In genomic region chr17:38584350-38584925, GRCh38 we compare ENCODE assay signal across 8 cellular contexts. TPM values are rescaled to one million over a fixed set of nuclear protein-coding genes. Genes with fewer than 3 reads are reported as not detected.
DNase-seq lines count a peak whose midpoint lies in the region; ATAC-seq and TF ChIP-seq lines count a peak whose summit lies in the region.

No MANE protein-coding gene starts in this region.

- no peak overlapping the region for H3K4me3 ChIP-seq in CD4-positive, alpha-beta memory T cell (ENCODE audit: low read length in 2 of 2)
- H3K4me3 ChIP-seq in Panc1 (ENCODE audit: low read depth in 2 of 2, low read length in 2 of 2) = 0 out of 4 replicates have a peak overlapping the region, but pooled peaks of 1 of the 2 experiments have one; percentile 18
- H3K4me3 ChIP-seq in fibroblast of the aortic adventitia (ENCODE audit: low read depth, low read length) = no peak overlapping the region
- no peak overlapping the region for H3K4me3 ChIP-seq in osteoblast (ENCODE audit: insufficient read depth, low read length)
- no peak overlapping the region for H3K4me3 ChIP-seq in uterus

- TF ChIP-seq CTCF in Panc1 (IDR thresholded peaks at IDR 0.05) = peak; percentile 91
- TF ChIP-seq CTCF in fibroblast of the aortic adventitia (IDR thresholded peaks at IDR 0.05; ENCODE audit: insufficient read depth, low read length) = peak; percentile 85
- TF ChIP-seq CTCF in osteoblast (IDR thresholded peaks at IDR 0.05; ENCODE audit: extremely low read depth, low read depth, low read length) = peak; percentile 93
- TF ChIP-seq CTCF in uterus (IDR thresholded peaks at IDR 0.05) = peak; percentile 81 to 86 (median 82)

- no peaks in the 10 kb centered on the region for H3K36me3 Mint-ChIP-seq in CD4-positive, alpha-beta memory T cell
- no peaks in the 10 kb centered on the region for H3K36me3 Mint-ChIP-seq in activated T-helper 17 cell treated with anti-CD3 and anti-CD28 coated beads, Interleukin-2, amount 50 U/mL, for 72 hours (ENCODE audit: low read depth)

- H3K27me3 Mint-ChIP-seq in CD4-positive, alpha-beta memory T cell = peaks cover 52 to 68% of the 10 kb centered on the region in 2 donors
- peaks cover 55% of the 10 kb centered on the region for H3K27me3 Mint-ChIP-seq in activated T-helper 17 cell treated with anti-CD3 and anti-CD28 coated beads, Interleukin-2, amount 50 U/mL, for 72 hours

- peaks cover 43% of the 10 kb centered on the region for H3K27me3 ChIP-seq in CD4-positive, alpha-beta memory T cell (ENCODE audit: insufficient read depth, low read length)
- H3K27me3 ChIP-seq in Panc1 (ENCODE audit: control insufficient read depth, insufficient read depth, low read length) (no peaks in the 10 kb centered on the region), osteoblast (ENCODE audit: insufficient read depth, low read length) (peaks cover 38% of the 10 kb centered on the region), uterus (no peaks in the 10 kb centered on the region)

- H3K4me1 Mint-ChIP-seq in CD4-positive, alpha-beta memory T cell = peaks cover 6 to 27% (median 12%) of the 10 kb centered on the region in 4 donors
- no peaks in the 10 kb centered on the region for H3K4me1 Mint-ChIP-seq in activated T-helper 17 cell treated with anti-CD3 and anti-CD28 coated beads, Interleukin-2, amount 50 U/mL, for 72 hours

- H3K27ac ChIP-seq in CD4-positive, alpha-beta memory T cell (ENCODE audit: low read depth, low read length) = no peak overlapping the region
- H3K27ac ChIP-seq in Panc1 (ENCODE audit: low read length) = no peak overlapping the region
- H3K27ac ChIP-seq in osteoblast (ENCODE audit: low read depth, low read length) = no peak overlapping the region
- no peak overlapping the region for H3K27ac ChIP-seq in uterus

- no peaks in the 10 kb centered on the region for H3K36me3 ChIP-seq in CD4-positive, alpha-beta memory T cell (ENCODE audit: insufficient read depth, low read length)
- H3K36me3 ChIP-seq in Panc1 (ENCODE audit: control insufficient read depth, insufficient read depth, low read length) (no peaks in the 10 kb centered on the region), osteoblast (ENCODE audit: insufficient read depth, low read length) (no peaks in the 10 kb centered on the region), uterus (no peaks in the 10 kb centered on the region)

- ATAC-seq in Panc1 (peak; percentile 90), GM19463 (IDR thresholded peaks at IDR 0.05; ENCODE audit: unreplicated experiment) (no peak)
- ATAC-seq in activated T-helper 17 cell treated with anti-CD3 and anti-CD28 coated beads, Interleukin-2, amount 50 U/mL, for 72 hours (replicated peaks) = peak; percentile 90

- peak overlapping the region in 1 of 8 donors; percentile 52 for H3K4me3 Mint-ChIP-seq in CD4-positive, alpha-beta memory T cell
- H3K4me3 Mint-ChIP-seq in activated T-helper 17 cell treated with anti-CD3 and anti-CD28 coated beads, Interleukin-2, amount 50 U/mL, for 72 hours = no peak overlapping the region

- CTCF ChIA-PET in CD4-positive, alpha-beta memory T cell (lab: Charles Lee; ENCODE audit: partially characterized antibody) = interaction anchor here (0.7 to 9.6 kb wide), 10 partner anchors 9 to 93 kb away, joined by 3 to 144 read pairs (median 4); no protein-coding TSS in a partner anchor
- CTCF ChIA-PET in Panc1 (lab: Charles Lee) = interaction anchor here (0.6 to 5.6 kb wide), 5 partner anchors 26 to 79 kb away, joined by 3 to 38 read pairs (median 4); no protein-coding TSS in a partner anchor

- DNase-seq in CD4-positive, alpha-beta memory T cell = peak in 4 of 5 donors; percentile 55 to 59 (median 58)
- DNase-seq in HK-2 (ENCODE audit: unreplicated experiment) (peak; percentile 68), Panc1 (ENCODE audit: low read depth, low spot score) (no peak), fibroblast of the aortic adventitia (ENCODE audit: low read depth) (peak; percentile 55), osteoblast (ENCODE audit: insufficient read length, low spot score, missing footprints) (peak; percentile 99), uterus (peak; percentile 31 to 53)

- peak overlapping the region in 2 of 7 donors; percentile 3 to 11 for H3K27ac Mint-ChIP-seq in CD4-positive, alpha-beta memory T cell
- H3K27ac Mint-ChIP-seq in activated T-helper 17 cell treated with anti-CD3 and anti-CD28 coated beads, Interleukin-2, amount 50 U/mL, for 72 hours = no peak overlapping the region

- H3K79me2 ChIP-seq in osteoblast (ENCODE audit: insufficient read depth, low read length) = no peaks in the 10 kb centered on the region

- no TSS peak for BruUV-seq in Panc1 (replicated peaks; lab: Mats Ljungman, UMichigan)

- intact Hi-C loops in CD4-positive, alpha-beta memory T cell (cut with micrococcal nuclease) = loop anchor here (1.0 kb wide), 2 partner anchors 26 to 92 kb away; no protein-coding TSS in a partner anchor
- intact Hi-C loops in Panc1 (cut with micrococcal nuclease; ENCODE audit: unreplicated experiment) (no loop called here), uterus (cut with DNase I; ENCODE audit: low total_unique reads) (no loop called here)

- H3K9me3 ChIP-seq in CD4-positive, alpha-beta memory T cell (ENCODE audit: control insufficient read depth in 1 of 2, low read length in 2 of 2) = no peaks in the 10 kb centered on the region
- H3K9me3 ChIP-seq in Panc1 (ENCODE audit: control insufficient read depth, insufficient read depth, low read depth, low read length) (no peaks in the 10 kb centered on the region), osteoblast (ENCODE audit: low read depth, low read length) (no peaks in the 10 kb centered on the region), uterus (no peaks in the 10 kb centered on the region)

- H2AFZ ChIP-seq in osteoblast (ENCODE audit: low read length) = no peak overlapping the region

- POLR2A ChIA-PET in CD4-positive, alpha-beta memory T cell (lab: Charles Lee; ENCODE audit: partially characterized antibody) = interaction anchor here (1.2 to 2.3 kb wide), 2 partner anchors 25 to 26 kb away, joined by 3 to 6 read pairs; no protein-coding TSS in a partner anchor
- POLR2A ChIA-PET in Panc1 (lab: Charles Lee) = no interaction called here

- H3K4me1 ChIP-seq in CD4-positive, alpha-beta memory T cell (ENCODE audit: insufficient read depth, low read length) = peaks cover 3% of the 10 kb centered on the region
- peaks cover 7% of the 10 kb centered on the region for H3K4me1 ChIP-seq in Panc1 (ENCODE audit: control insufficient read depth, insufficient read depth, low read length)
- H3K4me1 ChIP-seq in osteoblast (ENCODE audit: insufficient read depth, low read length) = peaks cover 5% of the 10 kb centered on the region
- H3K4me1 ChIP-seq in uterus = no peaks in the 10 kb centered on the region

- H3K4me2 ChIP-seq in osteoblast (ENCODE audit: insufficient read depth, low read length) = no peak overlapping the region

- peaks cover under 1% of the 10 kb centered on the region for H4K20me1 ChIP-seq in osteoblast (ENCODE audit: insufficient read depth, low read length)

- no peak for TF ChIP-seq POLR2A in uterus (IDR thresholded peaks at IDR 0.05)

- no peaks in the 10 kb centered on the region for H3K9me3 Mint-ChIP-seq in CD4-positive, alpha-beta memory T cell
- H3K9me3 Mint-ChIP-seq in activated T-helper 17 cell treated with anti-CD3 and anti-CD28 coated beads, Interleukin-2, amount 50 U/mL, for 72 hours = no peaks in the 10 kb centered on the region

- in situ Hi-C loops in Panc1 (cut with HindIII; ENCODE audit: low pct_unique_long_range_greater_than_20kb, low sequenced_read_pairs) = no loop called here

RNA-seq across cellular contexts. Expression of gene SRCIN1, which starts 21.3 kb away (rescaled TPM):
- total RNA-seq in CD4-positive, alpha-beta memory T cell = under 1 TPM; 0.28 to 0.79 TPM
- polyA plus RNA-seq in CD4-positive, alpha-beta memory T cell = not detected
- total RNA-seq in Panc1 (2021; ENCODE audit: unreplicated experiment) (12.8 TPM), fibroblast of the aortic adventitia (ENCODE audit: low replicate concordance) (not detected in 2 replicates), osteoblast (not detected in 2 replicates), uterus (1 to 10 TPM in 2 of 4 donors, not detected in 2; 3.4 to 6.6 TPM)
- 13.0 TPM for polyA plus RNA-seq in Panc1 (2012; ENCODE audit: insufficient read length)
- under 1 TPM in 1 of 2 donors, not detected in 1; 0.71 TPM for total RNA-seq in activated T-helper 17 cell treated with anti-CD3 and anti-CD28 coated beads, Interleukin-2, amount 50 U/mL, for 72 hours
